Comparison of ENCODE assay signal across 11 cellular contexts in genomic region chr2:226661789-226662545, GRCh38.
DNase-seq lines count a peak whose midpoint lies in the region; ATAC-seq and TF ChIP-seq lines count a peak whose summit lies in the region.
"Had no signal": no experiment of that assay in that cellular context is flagged by ENCODE, and none has a peak within 500 bp of the region (broad histone marks: within the 10 kb centered on the region; RNA-seq: fewer than 3 reads in every experiment).

No MANE protein-coding gene starts in this region.

- TF ChIP-seq CTCF in foreskin keratinocyte (conservative IDR thresholded peaks at IDR 0.05), result no peak
- TF ChIP-seq CTCF in retinal pigment epithelial cell (conservative IDR thresholded peaks at IDR 0.05; ENCODE audit: low read depth, low read length), result no peak
- TF ChIP-seq CTCF in BE2C (IDR thresholded peaks at IDR 0.05; ENCODE audit: low read depth, low read length), result no peak

- H3K36me3 Mint-ChIP-seq in natural killer cell treated with Interleukin-12 subunit alpha and Interleukin-12 subunit beta and Interleukin-15 and Interleukin-18, amount 100 ng/mL, for 72 hours, result no peaks in the 10 kb centered on the region

- H3K27me3 Mint-ChIP-seq in natural killer cell treated with Interleukin-12 subunit alpha and Interleukin-12 subunit beta and Interleukin-15 and Interleukin-18, amount 100 ng/mL, for 72 hours, result peaks cover 9 to 47% of the 10 kb centered on the region in 2 donors

- H3K27ac ChIP-seq in foreskin keratinocyte, result no peak overlapping the region

- ATAC-seq in SK-N-SH treated with all-trans-retinoic acid at 6 μM for 48 hours (peak; percentile 93), foreskin keratinocyte (peak; percentile 97)
- no peak for ATAC-seq in natural killer cell treated with Interleukin-12 subunit alpha and Interleukin-12 subunit beta and Interleukin-15 and Interleukin-18, amount 100 ng/mL, for 72 hours

- H3K9me3 ChIP-seq in BE2C, result no peaks in the 10 kb centered on the region

- H3K4me1 ChIP-seq in foreskin keratinocyte (peaks cover 10% of the 10 kb centered on the region), BE2C (no peaks in the 10 kb centered on the region)

- no peaks in the 10 kb centered on the region for H3K36me3 ChIP-seq in BE2C

- H3K9me3 Mint-ChIP-seq in natural killer cell treated with Interleukin-12 subunit alpha and Interleukin-12 subunit beta and Interleukin-15 and Interleukin-18, amount 100 ng/mL, for 72 hours, result no peaks in the 10 kb centered on the region

- DNase-seq in GM03348 (ENCODE audit: low spot score) (peak; percentile 80), foreskin keratinocyte (peak; percentile 75 to 88), retinal pigment epithelial cell (ENCODE audit: low read depth) (peak; percentile 99), globus pallidus (ENCODE audit: low spot score) (no peak), T-helper 2 cell (no peak), BE2C (no peak)
- no peak for DNase-seq in natural killer cell treated with Interleukin-12 subunit alpha and Interleukin-12 subunit beta and Interleukin-15 and Interleukin-18, amount 100 ng/mL, for 72 hours (ENCODE audit: low spot score)
- DNase-seq: GOT3, NCI-H1105 had no signal

- H3K27ac Mint-ChIP-seq in natural killer cell treated with Interleukin-12 subunit alpha and Interleukin-12 subunit beta and Interleukin-15 and Interleukin-18, amount 100 ng/mL, for 72 hours, result no peak overlapping the region

- no peaks in the 10 kb centered on the region for H3K4me1 Mint-ChIP-seq in natural killer cell treated with Interleukin-12 subunit alpha and Interleukin-12 subunit beta and Interleukin-15 and Interleukin-18, amount 100 ng/mL, for 72 hours (ENCODE audit: low read depth in 2 of 2)

- H3K27me3 ChIP-seq in foreskin keratinocyte, result no peaks in the 10 kb centered on the region
- H3K27me3 ChIP-seq in BE2C, result no peaks in the 10 kb centered on the region

- no peak overlapping the region for H3K4me3 Mint-ChIP-seq in natural killer cell treated with Interleukin-12 subunit alpha and Interleukin-12 subunit beta and Interleukin-15 and Interleukin-18, amount 100 ng/mL, for 72 hours

- H3K4me3 ChIP-seq in retinal pigment epithelial cell (ENCODE audit: low read length) (no peak overlapping the region), BE2C (ENCODE audit: low read depth, low read length) (no peak overlapping the region)
- H3K4me3 ChIP-seq: lung had no signal

TF ChIP-seq in SK-N-SH treated with all-trans-retinoic acid at 6 μM for 48 hours, 23 proteins besides CTCF, POLR2A, EP300 and RAD21:
- TF ChIP-seq SNAI2 (CRISPR knock-in tag; IDR thresholded peaks at IDR 0.05) (no peak), TOX (CRISPR knock-in tag; IDR thresholded peaks at IDR 0.05; ENCODE audit: borderline replicate concordance) (peak; percentile 54; the same call in 1 of the 2 replicates)

Comparison
In these comparisons a context has a peak if more than half of its experiments do, and no peak if none do; other contexts are left out.
1. DNase-seq: peak in GM03348 (single experiment), foreskin keratinocyte (2 of 2) and retinal pigment epithelial cell (single experiment); none in globus pallidus (single experiment), T-helper 2 cell (0 of 5), BE2C (single experiment) and natural killer cell treated with Interleukin-12 subunit alpha and Interleukin-12 subunit beta and Interleukin-15 and Interleukin-18, amount 100 ng/mL, for 72 hours (single experiment).
2. ATAC-seq: peak in SK-N-SH treated with all-trans-retinoic acid at 6 μM for 48 hours (single experiment) and foreskin keratinocyte (single experiment); none in natural killer cell treated with Interleukin-12 subunit alpha and Interleukin-12 subunit beta and Interleukin-15 and Interleukin-18, amount 100 ng/mL, for 72 hours (0 of 2).